ENCODE assay signal across 10 cellular contexts in genomic region chr1:55718758-55719671, GRCh38.
DNase-seq lines count a peak whose midpoint lies in the region; TF ChIP-seq lines count a peak whose summit lies in the region.
"Had no signal": no experiment of that assay in that cellular context is flagged by ENCODE, and none has a peak within 500 bp of the region (broad histone marks: within the 10 kb centered on the region; RNA-seq: fewer than 3 reads in every experiment).

No MANE protein-coding gene starts in this region.

- peak overlapping the region; percentile 37 to 75 for H2BK12ac ChIP-seq in mesenchymal stem cell (ENCODE audit: low read length in 2 of 2)

- no peak overlapping the region for H2BK5ac ChIP-seq in mesenchymal stem cell (ENCODE audit: low read depth, low read length, poor library complexity, severe bottlenecking)

- peak overlapping the region; percentile 46 for H4K8ac ChIP-seq in mesenchymal stem cell (ENCODE audit: low read length)

- H3K9me3 ChIP-seq in mesenchymal stem cell (ENCODE audit: control insufficient read depth, low read length) (no peaks in the 10 kb centered on the region), vagina (no peaks in the 10 kb centered on the region)

- H3K27ac ChIP-seq in mesenchymal stem cell (ENCODE audit: low read length, poor library complexity, severe bottlenecking) = peak overlapping the region; percentile 65
- H3K27ac ChIP-seq in vagina = peak overlapping the region; percentile 82
- H3K27ac ChIP-seq: 22Rv1 had no signal

- no peak overlapping the region for H2AFZ ChIP-seq in mesenchymal stem cell (ENCODE audit: low read depth, low read length)

- no peaks in the 10 kb centered on the region for H3K27me3 ChIP-seq in mesenchymal stem cell (ENCODE audit: control insufficient read depth in 1 of 2, insufficient read depth in 1 of 2, low read length in 2 of 2)
- no peaks in the 10 kb centered on the region for H3K27me3 ChIP-seq in vagina

- no peaks in the 10 kb centered on the region for H3K36me3 ChIP-seq in mesenchymal stem cell (ENCODE audit: control insufficient read depth in 1 of 2, insufficient read depth in 2 of 2, low read depth in 1 of 2, low read length in 2 of 2)
- H3K36me3 ChIP-seq in vagina = no peaks in the 10 kb centered on the region

- no peak for TF ChIP-seq POLR2A in vagina (IDR thresholded peaks at IDR 0.05)

- H3K4me1 ChIP-seq in mesenchymal stem cell (ENCODE audit: control insufficient read depth, insufficient read depth, low read depth, low read length) (peaks cover 7% of the 10 kb centered on the region), vagina (peaks cover 28% of the 10 kb centered on the region)

- H3K4ac ChIP-seq in mesenchymal stem cell (ENCODE audit: low read depth in 1 of 2, low read length in 2 of 2) = peak overlapping the region in 1 of 2 experiments; percentile 83

- intact Hi-C loops in vagina (cut with DNase I) = loop anchor here (2.0 kb wide), 1 partner anchor 860 kb away; the partner anchor contains the start of gene PLPP3

- peak overlapping the region; percentile 47 for H2AK5ac ChIP-seq in mesenchymal stem cell (ENCODE audit: low read length, severe bottlenecking)

- no peak for TF ChIP-seq CTCF in vagina (IDR thresholded peaks at IDR 0.05)
- TF ChIP-seq CTCF in GM10266 (IDR thresholded peaks at IDR 0.05; ENCODE audit: control insufficient read depth, insufficient read depth, low read depth, missing control alignments) = no peak

- H3K4me2 ChIP-seq in mesenchymal stem cell (ENCODE audit: low read length, poor library complexity, severe bottlenecking) = no peak overlapping the region

- H4K91ac ChIP-seq in mesenchymal stem cell (ENCODE audit: low read length) = peak overlapping the region; percentile 23

- H3K14ac ChIP-seq in mesenchymal stem cell (ENCODE audit: low read length in 2 of 2) = no peak overlapping the region

- H2BK120ac ChIP-seq in mesenchymal stem cell (ENCODE audit: low read depth, low read length) = peak overlapping the region; percentile 46

- no peak overlapping the region for H3K4me3 ChIP-seq in mesenchymal stem cell (ENCODE audit: insufficient read depth in 1 of 2, low read depth in 1 of 2, low read length in 2 of 2)
- H3K4me3 ChIP-seq in vagina = no peak overlapping the region

- peak; percentile 27 for DNase-seq in NCI-H2029 (lab: John Stamatoyannopoulos, UW)
- DNase-seq in NCI-H2029 treated with DMSO at 0.1 percent for 48 hours (lab: John Stamatoyannopoulos, UW) = no peak
- peak; percentile 98 for DNase-seq in dedifferentiated amniotic fluid mesenchymal stem cell (ENCODE audit: extremely low spot score)
- DNase-seq in mesenchymal stem cell = peak; percentile 99
- DNase-seq in vagina (ENCODE audit: extremely low spot score in 2 of 2) = peak in 1 of 2 donors; percentile 98
- no peak for DNase-seq in activated CD4-positive, alpha-beta T cell treated with anti-CD3 and anti-CD28 coated beads, Interleukin-2, amount 50 U/mL, for 48 hours
- no peak for DNase-seq in SIG-M5 treated with dmso at 0.1 percent for 504 hours (lab: John Stamatoyannopoulos, UW; ENCODE audit: unreplicated experiment)
- no peak for DNase-seq in GM10266 (ENCODE audit: extremely low spot score)
- DNase-seq: cortex of kidney had no signal

- 7% methylated on average over 7 of the region's 7 CpGs for WGBS in mesenchymal stem cell

- peak overlapping the region; percentile 80 for H3K9ac ChIP-seq in mesenchymal stem cell (ENCODE audit: low read length)

- H3K79me1 ChIP-seq in mesenchymal stem cell (replicated peaks; ENCODE audit: low read length, poor library complexity, severe bottlenecking) = no peaks in the 10 kb centered on the region

- peak overlapping the region; percentile 23 to 82 for H3K18ac ChIP-seq in mesenchymal stem cell (ENCODE audit: low read depth in 1 of 2, low read length in 2 of 2)

- no peak overlapping the region for H3K23ac ChIP-seq in mesenchymal stem cell (ENCODE audit: low read length in 2 of 2)

- no peak overlapping the region for H2BK15ac ChIP-seq in mesenchymal stem cell (ENCODE audit: low read depth, poor library complexity, severe bottlenecking)

Comparison
In these comparisons a context has a peak if more than half of its experiments do, and no peak if none do; other contexts are left out.
1. DNase-seq: peak in NCI-H2029 (single experiment), dedifferentiated amniotic fluid mesenchymal stem cell (single experiment) and mesenchymal stem cell (single experiment); none in NCI-H2029 treated with DMSO at 0.1 percent for 48 hours (single experiment), activated CD4-positive, alpha-beta T cell treated with anti-CD3 and anti-CD28 coated beads, Interleukin-2, amount 50 U/mL, for 48 hours (0 of 2), SIG-M5 treated with dmso at 0.1 percent for 504 hours (single experiment) and GM10266 (single experiment).